15 cellular contexts compared by ENCODE assay signal in the genomic region with DNA sequence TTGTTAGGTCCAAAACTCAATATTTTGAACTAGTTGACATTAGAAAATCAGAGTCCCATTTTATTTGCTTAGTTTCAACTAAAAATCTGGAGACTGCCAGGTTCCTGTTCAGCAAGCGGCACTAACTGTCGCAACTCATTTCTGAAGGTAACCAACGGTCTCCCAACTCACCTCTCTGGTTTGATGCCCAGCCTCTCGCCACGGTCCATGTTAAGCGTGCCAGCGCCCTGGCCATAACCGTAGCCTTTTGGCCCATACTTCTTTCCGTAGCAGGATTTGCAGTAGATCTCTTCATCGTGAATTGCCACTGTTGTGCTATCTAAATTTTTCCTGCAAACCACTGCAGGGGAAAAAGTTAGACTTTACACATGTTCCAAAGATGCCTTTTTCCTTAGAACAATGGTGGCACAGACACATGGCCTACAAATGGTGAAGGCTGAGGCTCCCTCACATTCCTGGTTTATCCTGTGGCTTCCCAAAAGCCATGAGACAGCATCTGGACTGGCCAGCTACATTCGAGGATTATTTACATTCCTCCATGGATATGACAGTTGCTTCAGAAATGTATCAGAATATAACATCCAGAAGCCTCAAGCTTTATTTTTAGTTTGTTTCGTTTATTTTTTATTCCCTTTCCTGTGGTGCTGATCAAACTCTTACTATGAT. TPM values are rescaled to one million over a fixed set of nuclear protein-coding genes. Genes with fewer than 3 reads are reported as not detected.
DNase-seq lines count a peak whose midpoint lies in the region; ATAC-seq and TF ChIP-seq lines count a peak whose summit lies in the region.
"Had no signal": no experiment of that assay in that cellular context is flagged by ENCODE, and none has a peak within 500 bp of the region (broad histone marks: within the 10 kb centered on the region; RNA-seq: fewer than 3 reads in every experiment).

No MANE protein-coding gene starts in this region.

- H3K4me3 ChIP-seq in cardiac muscle cell (no peak overlapping the region), left ventricle myocardium inferior (no peak overlapping the region), choroid plexus epithelial cell (ENCODE audit: low read depth, low read length) (no peak overlapping the region), mesendoderm (ENCODE audit: low read length) (no peak overlapping the region), Karpas-422 (ENCODE audit: low read length) (no peak overlapping the region)

- H3K27ac ChIP-seq in cardiac muscle cell: peak overlapping the region; percentile 23
- H3K27ac ChIP-seq in left ventricle myocardium inferior (replicated peaks): no peak overlapping the region
- H3K27ac ChIP-seq in mesendoderm (ENCODE audit: low read depth, low read length): no peak overlapping the region
- H3K27ac ChIP-seq in Karpas-422 (ENCODE audit: low read length): no peak overlapping the region
- H3K27ac ChIP-seq: VCaP had no signal

- H3K79me2 ChIP-seq in mesendoderm (ENCODE audit: control insufficient read depth, insufficient read depth, low read length) (no peaks in the 10 kb centered on the region), Karpas-422 (ENCODE audit: low read length) (no peaks in the 10 kb centered on the region)

- peaks cover 29% of the 10 kb centered on the region for H3K36me3 ChIP-seq in cardiac muscle cell
- H3K36me3 ChIP-seq in left ventricle myocardium inferior: peaks cover 20% of the 10 kb centered on the region
- no peaks in the 10 kb centered on the region for H3K36me3 ChIP-seq in mesendoderm (ENCODE audit: control insufficient read depth, insufficient read depth, low read length)
- H3K36me3 ChIP-seq in Karpas-422 (ENCODE audit: insufficient read depth, low read length): no peaks in the 10 kb centered on the region

- H3K9me3 ChIP-seq in cardiac muscle cell (ENCODE audit: low read depth): no peaks in the 10 kb centered on the region
- H3K9me3 ChIP-seq in left ventricle myocardium inferior (replicated peaks): no peaks in the 10 kb centered on the region
- no peaks in the 10 kb centered on the region for H3K9me3 ChIP-seq in Karpas-422 (ENCODE audit: low read length)

- WGBS in mesendoderm (ENCODE audit: extremely low coverage, insufficient coverage, low lambda C conversion rate): no CpG with 5 or more reads among the region's 12 CpGs

- H3K56ac ChIP-seq in mesendoderm (ENCODE audit: low read length): no peak overlapping the region

- H4K5ac ChIP-seq in mesendoderm (ENCODE audit: low read length): no peak overlapping the region

- H2AFZ ChIP-seq in Karpas-422 (ENCODE audit: low read length): no peak overlapping the region

- H3K4me1 ChIP-seq in cardiac muscle cell (ENCODE audit: low read depth) (peaks cover 31% of the 10 kb centered on the region), left ventricle myocardium inferior (peaks cover 15% of the 10 kb centered on the region), mesendoderm (ENCODE audit: control insufficient read depth, low read depth, low read length) (no peaks in the 10 kb centered on the region), Karpas-422 (ENCODE audit: low read length) (no peaks in the 10 kb centered on the region)

- DNase-seq in cardiac muscle cell (ENCODE audit: low read depth in 1 of 2, low spot score in 1 of 2) (peak in 1 of 2 donors; percentile 60), left ventricle myocardium inferior (no peak), choroid plexus epithelial cell (ENCODE audit: low read depth) (peak; percentile 48), mesendoderm (no peak), G401 (ENCODE audit: low spot score) (no peak), Karpas-422 (no peak)
- DNase-seq: 8988T; activated CD8-positive, alpha-beta memory T cell treated with anti-CD3 and anti-CD28 coated beads, Interleukin-2, amount 50 U/mL, for 4 hours; activated naive CD8-positive, alpha-beta T cell treated with anti-CD3 and anti-CD28 coated beads for 36 hours; cortex of kidney; naive B cell; NCI-H2107 had no signal

- in situ Hi-C loops in G401 (cut with HindIII; ENCODE audit: low sequenced_read_pairs): no loop called here

- no peak overlapping the region for H2BK5ac ChIP-seq in mesendoderm (ENCODE audit: low read length)

- H3K4ac ChIP-seq in mesendoderm (ENCODE audit: low read depth, low read length): no peak overlapping the region

- no peaks in the 10 kb centered on the region for H3K27me3 ChIP-seq in cardiac muscle cell
- no peaks in the 10 kb centered on the region for H3K27me3 ChIP-seq in left ventricle myocardium inferior (ENCODE audit: low read depth)
- no peaks in the 10 kb centered on the region for H3K27me3 ChIP-seq in mesendoderm (ENCODE audit: insufficient read depth, low read length, poor library complexity)
- no peaks in the 10 kb centered on the region for H3K27me3 ChIP-seq in Karpas-422 (ENCODE audit: low read length)

- H2AK5ac ChIP-seq in mesendoderm (ENCODE audit: low read length): no peak overlapping the region

- H4K20me1 ChIP-seq in Karpas-422 (ENCODE audit: insufficient read depth, low read depth, low read length): no peaks in the 10 kb centered on the region

- ATAC-seq in HG03025 (IDR thresholded peaks at IDR 0.05; ENCODE audit: low FRiP score, unreplicated experiment) (no peak), GM18519 (IDR thresholded peaks at IDR 0.05; ENCODE audit: low FRiP score, unreplicated experiment) (no peak)

- no peak overlapping the region for H2BK120ac ChIP-seq in mesendoderm (ENCODE audit: low read depth, low read length)

- H2BK15ac ChIP-seq in mesendoderm (replicated peaks; ENCODE audit: low read depth): no peak overlapping the region

- H3K9ac ChIP-seq in mesendoderm (ENCODE audit: low read length): no peak overlapping the region
- H3K9ac ChIP-seq in Karpas-422 (ENCODE audit: low read length): no peak overlapping the region

- H3K23ac ChIP-seq in mesendoderm (ENCODE audit: low read length): peak overlapping the region; percentile 33

- intact Hi-C loops in left ventricle myocardium inferior (cut with micrococcal nuclease): no loop called here

- H4K8ac ChIP-seq in mesendoderm (ENCODE audit: low read depth, low read length): no peak overlapping the region

- H3K18ac ChIP-seq in mesendoderm (ENCODE audit: low read length): no peak overlapping the region

- TF ChIP-seq CTCF in cardiac muscle cell (IDR thresholded peaks at IDR 0.05; ENCODE audit: low read depth, low read length) (no peak), left ventricle myocardium inferior (IDR thresholded peaks at IDR 0.05; ENCODE audit: borderline replicate concordance) (no peak), choroid plexus epithelial cell (conservative IDR thresholded peaks at IDR 0.05; ENCODE audit: low read depth, low read length) (no peak)

- peaks cover 3% of the 10 kb centered on the region for H3K79me1 ChIP-seq in mesendoderm (ENCODE audit: low read length)

- H3K4me2 ChIP-seq in mesendoderm (ENCODE audit: low read length) (no peak overlapping the region), Karpas-422 (ENCODE audit: low read depth, low read length, poor library complexity, severe bottlenecking) (no peak overlapping the region)

- H3K9me2 ChIP-seq in Karpas-422 (replicated peaks; ENCODE audit: insufficient read depth, low read length): no peaks in the 10 kb centered on the region

RNA-seq across cellular contexts. Expression of a gene that starts 15.7 kb away (rescaled TPM):
- 257 and 295 TPM in 2 replicates for total RNA-seq in cardiac muscle cell
- 420 and 558 TPM in 2 replicates for polyA plus RNA-seq in cardiac muscle cell
- total RNA-seq in left ventricle myocardium inferior: 22.8 TPM
- 112 TPM for polyA plus RNA-seq in mesendoderm (2013, experiment 1 of 2)
- polyA plus RNA-seq in mesendoderm (2013, experiment 2 of 2): 111 TPM
- 46.2 and 57.5 TPM in 2 replicates for total RNA-seq in G401 (2014; rRNA removed; shearing (Covaris generic))
- not detected in 2 replicates for total RNA-seq in Karpas-422 (2014; rRNA removed; shearing (Covaris generic); ENCODE audit: low replicate concordance)

Comparison
In these comparisons a context has a peak if more than half of its experiments do, and no peak if none do; other contexts are left out.
1. RNA of a gene that starts 15.7 kb away (total RNA-seq): 257 to 295 TPM in cardiac muscle cell, 46.2 to 57.5 TPM in G401 and 22.8 TPM in left ventricle myocardium inferior (single experiment); not detected in Karpas-422; every median in the first group is over 10 times any median in the second.